In the genomic region with DNA sequence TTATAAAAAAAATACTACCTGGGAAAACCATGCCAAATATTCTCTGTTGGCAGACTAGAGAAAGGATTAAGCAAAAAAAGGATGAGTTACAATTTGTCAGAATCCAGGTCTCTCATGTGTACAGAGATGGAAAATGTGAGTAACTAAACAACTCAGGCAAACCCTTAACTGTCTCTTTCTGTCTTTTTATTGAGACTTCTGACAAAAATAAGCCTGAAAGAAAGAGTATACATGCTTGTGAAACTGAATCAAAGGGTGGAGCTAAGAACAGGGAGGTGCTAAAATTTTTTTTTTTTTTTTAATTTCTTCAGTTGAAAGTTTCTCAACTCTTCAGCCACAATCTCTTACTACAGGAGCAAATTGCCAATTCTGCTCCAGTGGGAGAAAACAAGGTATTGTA, we compare ENCODE assay signal across 14 cellular contexts. TPM values are rescaled to one million over a fixed set of nuclear protein-coding genes. Genes with fewer than 3 reads are reported as not detected.
DNase-seq lines count a peak whose midpoint lies in the region; ATAC-seq and TF ChIP-seq lines count a peak whose summit lies in the region.
"Had no signal": no experiment of that assay in that cellular context is flagged by ENCODE, and none has a peak within 500 bp of the region (broad histone marks: within the 10 kb centered on the region; RNA-seq: fewer than 3 reads in every experiment).

Gene SERPINB10 (plus strand): TSS at position 310 of the 400 bp plus-strand sequence. CDS start 7,553 bp downstream, outside the sequence.

- no peaks in the 10 kb centered on the region for H3K27me3 ChIP-seq in parathyroid adenoma (ENCODE audit: control insufficient read depth, insufficient read depth, low read length)
- H3K27me3 ChIP-seq in gastroesophageal sphincter = no peaks in the 10 kb centered on the region
- H3K27me3 ChIP-seq in osteoblast (ENCODE audit: insufficient read depth, low read length) = no peaks in the 10 kb centered on the region
- H3K27me3 ChIP-seq in brain microvascular endothelial cell (replicated peaks) = no peaks in the 10 kb centered on the region

- no peak within 1 kb of the TSS for H3K4me3 ChIP-seq in parathyroid adenoma (ENCODE audit: low read depth, low read length)
- no peak within 1 kb of the TSS for H3K4me3 ChIP-seq in gastroesophageal sphincter
- no peak within 1 kb of the TSS for H3K4me3 ChIP-seq in osteoblast (ENCODE audit: insufficient read depth, low read length)
- no peak within 1 kb of the TSS for H3K4me3 ChIP-seq in brain microvascular endothelial cell (ENCODE audit: low read depth, low read length)

- H3K79me2 ChIP-seq in parathyroid adenoma = no peaks in the 10 kb centered on the region
- H3K79me2 ChIP-seq in osteoblast (ENCODE audit: insufficient read depth, low read length) = no peaks in the 10 kb centered on the region

- no peak for TF ChIP-seq POLR2A in gastroesophageal sphincter (IDR thresholded peaks at IDR 0.05)

- H3K9ac ChIP-seq in parathyroid adenoma = no peak within 1 kb of the TSS
- H3K9ac ChIP-seq: KMS-11 had no signal

- no peak for TF ChIP-seq EP300 in gastroesophageal sphincter (IDR thresholded peaks at IDR 0.05)

- H3K4me2 ChIP-seq in parathyroid adenoma (ENCODE audit: low read length) (no peak within 1 kb of the TSS), osteoblast (ENCODE audit: insufficient read depth, low read length) (no peak within 1 kb of the TSS)
- H3K4me2 ChIP-seq: KMS-11 had no signal

- no peaks in the 10 kb centered on the region for H3K4me1 ChIP-seq in parathyroid adenoma
- no peaks in the 10 kb centered on the region for H3K4me1 ChIP-seq in gastroesophageal sphincter
- H3K4me1 ChIP-seq in osteoblast (ENCODE audit: insufficient read depth, low read length) = no peaks in the 10 kb centered on the region

- no peak for TF ChIP-seq CTCF in parathyroid adenoma (IDR thresholded peaks at IDR 0.05)
- TF ChIP-seq CTCF in gastroesophageal sphincter (IDR thresholded peaks at IDR 0.05) = no peak
- no peak for TF ChIP-seq CTCF in osteoblast (IDR thresholded peaks at IDR 0.05; ENCODE audit: extremely low read depth, low read depth, low read length)
- no peak for TF ChIP-seq CTCF in brain microvascular endothelial cell (IDR thresholded peaks at IDR 0.05; ENCODE audit: low read depth, low read length, missing control alignments)

- DNase-seq in SKM-1 treated with dmso at 0.1 percent for 144 hours (lab: John Stamatoyannopoulos, UW; ENCODE audit: unreplicated experiment) (peak; percentile 5), SKM-1 (lab: John Stamatoyannopoulos, UW; ENCODE audit: unreplicated experiment) (no peak), osteoblast (ENCODE audit: insufficient read length, low spot score, missing footprints) (no peak), brain microvascular endothelial cell (no peak)
- DNase-seq: DND-41, erythroblast, immature natural killer cell had no signal

- ATAC-seq in HG02610 (IDR thresholded peaks at IDR 0.05; ENCODE audit: unreplicated experiment) (peak; percentile 38), HG03460 (IDR thresholded peaks at IDR 0.05; ENCODE audit: unreplicated experiment) (peak; percentile 45), gastroesophageal sphincter (no peak)

- H3K9me3 ChIP-seq in parathyroid adenoma (ENCODE audit: control insufficient read depth, low read length) = no peaks in the 10 kb centered on the region
- H3K9me3 ChIP-seq in gastroesophageal sphincter = no peaks in the 10 kb centered on the region
- H3K9me3 ChIP-seq in osteoblast (ENCODE audit: low read depth, low read length) = no peaks in the 10 kb centered on the region

- in situ Hi-C loops in brain microvascular endothelial cell (cut with HindIII; ENCODE audit: low pct_ligation_motif_present, low sequenced_read_pairs) = no loop called here

- H3K36me3 ChIP-seq in parathyroid adenoma (ENCODE audit: control insufficient read depth, insufficient read depth, low read length) (no peaks in the 10 kb centered on the region), gastroesophageal sphincter (no peaks in the 10 kb centered on the region), osteoblast (ENCODE audit: insufficient read depth, low read length) (no peaks in the 10 kb centered on the region), brain microvascular endothelial cell (replicated peaks) (no peaks in the 10 kb centered on the region)

- no peaks in the 10 kb centered on the region for H4K20me1 ChIP-seq in osteoblast (ENCODE audit: insufficient read depth, low read length)

- H3K27ac ChIP-seq in parathyroid adenoma (no peak within 1 kb of the TSS), gastroesophageal sphincter (no peak within 1 kb of the TSS), osteoblast (ENCODE audit: low read depth, low read length) (no peak within 1 kb of the TSS), brain microvascular endothelial cell (no peak within 1 kb of the TSS)
- H3K27ac ChIP-seq: 22Rv1, KMS-11 had no signal

- H2AFZ ChIP-seq in parathyroid adenoma = peak within 1 kb of the TSS; percentile 20
- no peak within 1 kb of the TSS for H2AFZ ChIP-seq in osteoblast (ENCODE audit: low read length)

RNA-seq across cellular contexts. Expression of gene SERPINB10, which starts in this region (rescaled TPM):
- 1 to 10 TPM in 1 of 4 donors, not detected in 3; 2.0 TPM for total RNA-seq in gastroesophageal sphincter
- total RNA-seq in osteoblast = 0.29 TPM in 1 of 2 replicates, not detected in the other
- total RNA-seq: T-helper 2 cell treated with Interferon-gamma antibody and Interleukin-4, amounts not matched to agents 100 ng/mL and 5 ng/mL, for 36 hours had no signal
